ENCODE assay signal across 1 cellular context in genomic region chr12:120093592-120094355, GRCh38.
A peak's percentile ranks its signal among the peaks of the same experiment; 100 is the strongest.
TF ChIP-seq lines count a peak whose summit lies in the region.

No MANE protein-coding gene starts in this region.

TF ChIP-seq in HepG2, 621 proteins besides CTCF, POLR2A, EP300 and RAD21:
- TF ChIP-seq PHB2 (IDR thresholded peaks at IDR 0.05; ENCODE audit: partially characterized antibody) (no peak), EHMT2 (IDR thresholded peaks at IDR 0.05; ENCODE audit: borderline replicate concordance, low read depth, low read length) (no peak), ZNF230 (CRISPR knock-in tag; IDR thresholded peaks at IDR 0.05) (no peak), ZFX (CRISPR knock-in tag; IDR thresholded peaks at IDR 0.05; ENCODE audit: low read depth) (0 out of 2 replicates have a peak, but pooled peaks have one; percentile 13), MED13 (CRISPR knock-in tag; IDR thresholded peaks at IDR 0.05) (0 out of 2 replicates have a peak, but pooled peaks have one; percentile 32), E2F2 (CRISPR knock-in tag; IDR thresholded peaks at IDR 0.05; ENCODE audit: borderline replicate concordance) (no peak), TP53 (CRISPR knock-in tag; conservative IDR thresholded peaks at IDR 0.05) (no peak), NFATC3 (CRISPR knock-in tag; IDR thresholded peaks at IDR 0.05) (no peak), BCL6 (CRISPR knock-in tag; IDR thresholded peaks at IDR 0.05) (no peak), ZC3H4 (CRISPR knock-in tag; IDR thresholded peaks at IDR 0.05; ENCODE audit: borderline replicate concordance) (no peak), SETDB1 (CRISPR knock-in tag; IDR thresholded peaks at IDR 0.05; ENCODE audit: borderline replicate concordance) (no peak), ZNF737 (CRISPR knock-in tag; IDR thresholded peaks at IDR 0.05; ENCODE audit: borderline replicate concordance) (no peak), TIGD3 (CRISPR knock-in tag; IDR thresholded peaks at IDR 0.05; ENCODE audit: borderline replicate concordance) (no peak), PAX8 (CRISPR knock-in tag; IDR thresholded peaks at IDR 0.05; ENCODE audit: borderline replicate concordance) (no peak), MED1 (CRISPR knock-in tag; IDR thresholded peaks at IDR 0.05) (no peak), ZNF891 (CRISPR knock-in tag; IDR thresholded peaks at IDR 0.05) (no peak), NFE2L2 (IDR thresholded peaks at IDR 0.05; ENCODE audit: low read length) (no peak), NR2C2 (CRISPR knock-in tag; IDR thresholded peaks at IDR 0.05; ENCODE audit: borderline replicate concordance) (0 out of 2 replicates have a peak, but pooled peaks have one; percentile 25), NFKB2 (CRISPR knock-in tag; IDR thresholded peaks at IDR 0.05; ENCODE audit: borderline replicate concordance) (no peak), CREM (IDR thresholded peaks at IDR 0.05) (no peak), CREM (CRISPR knock-in tag; IDR thresholded peaks at IDR 0.05) (no peak), SNAPC2 (CRISPR knock-in tag; IDR thresholded peaks at IDR 0.05) (no peak), ZNF839 (CRISPR knock-in tag; IDR thresholded peaks at IDR 0.05; ENCODE audit: borderline replicate concordance) (no peak), ZNF264 (CRISPR knock-in tag; IDR thresholded peaks at IDR 0.05) (no peak), AGO2 (optimal IDR thresholded peaks at IDR 0.05; ENCODE audit: low read depth, low read length) (peak; percentile 63), U2AF1 (optimal IDR thresholded peaks at IDR 0.05; ENCODE audit: low read depth, low read length) (no peak), SALL1 (CRISPR knock-in tag; IDR thresholded peaks at IDR 0.05) (peak; percentile 49), ZNF879 (CRISPR knock-in tag; IDR thresholded peaks at IDR 0.05) (no peak), ZNF224 (CRISPR knock-in tag; IDR thresholded peaks at IDR 0.05) (no peak), MTA1 (CRISPR knock-in tag; IDR thresholded peaks at IDR 0.05; ENCODE audit: borderline replicate concordance) (peak; percentile 75; the same call in 1 of the 2 replicates), POLR2G (IDR thresholded peaks at IDR 0.05; ENCODE audit: low read depth, low read length) (no peak), SATB2 (CRISPR knock-in tag; IDR thresholded peaks at IDR 0.05) (no peak), CCDC6 (CRISPR knock-in tag; IDR thresholded peaks at IDR 0.05) (no peak), ZNF3 (CRISPR knock-in tag; IDR thresholded peaks at IDR 0.05) (no peak), ZNF577 (CRISPR knock-in tag; IDR thresholded peaks at IDR 0.05; ENCODE audit: borderline replicate concordance, low read depth) (no peak), HMGA1 (CRISPR knock-in tag; conservative IDR thresholded peaks at IDR 0.05) (no peak), ZNF546 (CRISPR knock-in tag; conservative IDR thresholded peaks at IDR 0.05) (no peak), TCF7 (IDR thresholded peaks at IDR 0.05; ENCODE audit: low read depth) (no peak), MIER3 (CRISPR knock-in tag; IDR thresholded peaks at IDR 0.05; ENCODE audit: borderline replicate concordance) (no peak), MEIS1 (CRISPR knock-in tag; IDR thresholded peaks at IDR 0.05; ENCODE audit: borderline replicate concordance) (no peak), MEF2D (CRISPR knock-in tag; IDR thresholded peaks at IDR 0.05) (0 out of 2 replicates have a peak, but pooled peaks have one; percentile 4), ZFP37 (CRISPR knock-in tag; IDR thresholded peaks at IDR 0.05; ENCODE audit: borderline replicate concordance) (no peak)
- TF ChIP-seq, protein P1, sequence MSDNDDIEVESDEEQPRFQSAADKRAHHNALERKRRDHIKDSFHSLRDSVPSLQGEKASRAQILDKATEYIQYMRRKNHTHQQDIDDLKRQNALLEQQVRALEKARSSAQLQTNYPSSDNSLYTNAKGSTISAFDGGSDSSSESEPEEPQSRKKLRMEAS (IDR thresholded peaks at IDR 0.05): no peak
- TF ChIP-seq, protein P2, sequence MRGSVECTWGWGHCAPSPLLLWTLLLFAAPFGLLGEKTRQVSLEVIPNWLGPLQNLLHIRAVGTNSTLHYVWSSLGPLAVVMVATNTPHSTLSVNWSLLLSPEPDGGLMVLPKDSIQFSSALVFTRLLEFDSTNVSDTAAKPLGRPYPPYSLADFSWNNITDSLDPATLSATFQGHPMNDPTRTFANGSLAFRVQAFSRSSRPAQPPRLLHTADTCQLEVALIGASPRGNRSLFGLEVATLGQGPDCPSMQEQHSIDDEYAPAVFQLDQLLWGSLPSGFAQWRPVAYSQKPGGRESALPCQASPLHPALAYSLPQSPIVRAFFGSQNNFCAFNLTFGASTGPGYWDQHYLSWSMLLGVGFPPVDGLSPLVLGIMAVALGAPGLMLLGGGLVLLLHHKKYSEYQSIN (CRISPR knock-in tag; IDR thresholded peaks at IDR 0.05; ENCODE audit: borderline replicate concordance): no peak
- TF ChIP-seq, protein P3, sequence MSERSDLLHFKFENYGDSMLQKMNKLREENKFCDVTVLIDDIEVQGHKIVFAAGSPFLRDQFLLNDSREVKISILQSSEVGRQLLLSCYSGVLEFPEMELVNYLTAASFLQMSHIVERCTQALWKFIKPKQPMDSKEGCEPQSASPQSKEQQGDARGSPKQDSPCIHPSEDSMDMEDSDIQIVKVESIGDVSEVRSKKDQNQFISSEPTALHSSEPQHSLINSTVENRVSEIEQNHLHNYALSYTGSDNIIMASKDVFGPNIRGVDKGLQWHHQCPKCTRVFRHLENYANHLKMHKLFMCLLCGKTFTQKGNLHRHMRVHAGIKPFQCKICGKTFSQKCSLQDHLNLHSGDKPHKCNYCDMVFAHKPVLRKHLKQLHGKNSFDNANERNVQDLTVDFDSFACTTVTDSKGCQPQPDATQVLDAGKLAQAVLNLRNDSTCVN (CRISPR knock-in tag; IDR thresholded peaks at IDR 0.05; ENCODE audit: borderline replicate concordance): no peak
- TF ChIP-seq, protein P4, sequence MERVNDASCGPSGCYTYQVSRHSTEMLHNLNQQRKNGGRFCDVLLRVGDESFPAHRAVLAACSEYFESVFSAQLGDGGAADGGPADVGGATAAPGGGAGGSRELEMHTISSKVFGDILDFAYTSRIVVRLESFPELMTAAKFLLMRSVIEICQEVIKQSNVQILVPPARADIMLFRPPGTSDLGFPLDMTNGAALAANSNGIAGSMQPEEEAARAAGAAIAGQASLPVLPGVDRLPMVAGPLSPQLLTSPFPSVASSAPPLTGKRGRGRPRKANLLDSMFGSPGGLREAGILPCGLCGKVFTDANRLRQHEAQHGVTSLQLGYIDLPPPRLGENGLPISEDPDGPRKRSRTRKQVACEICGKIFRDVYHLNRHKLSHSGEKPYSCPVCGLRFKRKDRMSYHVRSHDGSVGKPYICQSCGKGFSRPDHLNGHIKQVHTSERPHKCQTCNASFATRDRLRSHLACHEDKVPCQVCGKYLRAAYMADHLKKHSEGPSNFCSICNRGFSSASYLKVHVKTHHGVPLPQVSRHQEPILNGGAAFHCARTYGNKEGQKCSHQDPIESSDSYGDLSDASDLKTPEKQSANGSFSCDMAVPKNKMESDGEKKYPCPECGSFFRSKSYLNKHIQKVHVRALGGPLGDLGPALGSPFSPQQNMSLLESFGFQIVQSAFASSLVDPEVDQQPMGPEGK (CRISPR knock-in tag; IDR thresholded peaks at IDR 0.05): 0 out of 2 replicates have a peak, but pooled peaks have one; percentile 9
- TF ChIP-seq, protein P5, sequence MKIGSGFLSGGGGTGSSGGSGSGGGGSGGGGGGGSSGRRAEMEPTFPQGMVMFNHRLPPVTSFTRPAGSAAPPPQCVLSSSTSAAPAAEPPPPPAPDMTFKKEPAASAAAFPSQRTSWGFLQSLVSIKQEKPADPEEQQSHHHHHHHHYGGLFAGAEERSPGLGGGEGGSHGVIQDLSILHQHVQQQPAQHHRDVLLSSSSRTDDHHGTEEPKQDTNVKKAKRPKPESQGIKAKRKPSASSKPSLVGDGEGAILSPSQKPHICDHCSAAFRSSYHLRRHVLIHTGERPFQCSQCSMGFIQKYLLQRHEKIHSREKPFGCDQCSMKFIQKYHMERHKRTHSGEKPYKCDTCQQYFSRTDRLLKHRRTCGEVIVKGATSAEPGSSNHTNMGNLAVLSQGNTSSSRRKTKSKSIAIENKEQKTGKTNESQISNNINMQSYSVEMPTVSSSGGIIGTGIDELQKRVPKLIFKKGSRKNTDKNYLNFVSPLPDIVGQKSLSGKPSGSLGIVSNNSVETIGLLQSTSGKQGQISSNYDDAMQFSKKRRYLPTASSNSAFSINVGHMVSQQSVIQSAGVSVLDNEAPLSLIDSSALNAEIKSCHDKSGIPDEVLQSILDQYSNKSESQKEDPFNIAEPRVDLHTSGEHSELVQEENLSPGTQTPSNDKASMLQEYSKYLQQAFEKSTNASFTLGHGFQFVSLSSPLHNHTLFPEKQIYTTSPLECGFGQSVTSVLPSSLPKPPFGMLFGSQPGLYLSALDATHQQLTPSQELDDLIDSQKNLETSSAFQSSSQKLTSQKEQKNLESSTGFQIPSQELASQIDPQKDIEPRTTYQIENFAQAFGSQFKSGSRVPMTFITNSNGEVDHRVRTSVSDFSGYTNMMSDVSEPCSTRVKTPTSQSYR (CRISPR knock-in tag; IDR thresholded peaks at IDR 0.05; ENCODE audit: borderline replicate concordance): peak; percentile 64; the same call in 1 of the 2 replicates
- TF ChIP-seq, protein P6, sequence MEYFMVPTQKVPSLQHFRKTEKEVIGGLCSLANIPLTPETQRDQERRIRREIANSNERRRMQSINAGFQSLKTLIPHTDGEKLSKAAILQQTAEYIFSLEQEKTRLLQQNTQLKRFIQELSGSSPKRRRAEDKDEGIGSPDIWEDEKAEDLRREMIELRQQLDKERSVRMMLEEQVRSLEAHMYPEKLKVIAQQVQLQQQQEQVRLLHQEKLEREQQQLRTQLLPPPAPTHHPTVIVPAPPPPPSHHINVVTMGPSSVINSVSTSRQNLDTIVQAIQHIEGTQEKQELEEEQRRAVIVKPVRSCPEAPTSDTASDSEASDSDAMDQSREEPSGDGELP (IDR thresholded peaks at IDR 0.05; ENCODE audit: borderline replicate concordance, low read depth): 0 out of 2 replicates have a peak, but pooled peaks have one; percentile 12
- TF ChIP-seq, protein P7, sequence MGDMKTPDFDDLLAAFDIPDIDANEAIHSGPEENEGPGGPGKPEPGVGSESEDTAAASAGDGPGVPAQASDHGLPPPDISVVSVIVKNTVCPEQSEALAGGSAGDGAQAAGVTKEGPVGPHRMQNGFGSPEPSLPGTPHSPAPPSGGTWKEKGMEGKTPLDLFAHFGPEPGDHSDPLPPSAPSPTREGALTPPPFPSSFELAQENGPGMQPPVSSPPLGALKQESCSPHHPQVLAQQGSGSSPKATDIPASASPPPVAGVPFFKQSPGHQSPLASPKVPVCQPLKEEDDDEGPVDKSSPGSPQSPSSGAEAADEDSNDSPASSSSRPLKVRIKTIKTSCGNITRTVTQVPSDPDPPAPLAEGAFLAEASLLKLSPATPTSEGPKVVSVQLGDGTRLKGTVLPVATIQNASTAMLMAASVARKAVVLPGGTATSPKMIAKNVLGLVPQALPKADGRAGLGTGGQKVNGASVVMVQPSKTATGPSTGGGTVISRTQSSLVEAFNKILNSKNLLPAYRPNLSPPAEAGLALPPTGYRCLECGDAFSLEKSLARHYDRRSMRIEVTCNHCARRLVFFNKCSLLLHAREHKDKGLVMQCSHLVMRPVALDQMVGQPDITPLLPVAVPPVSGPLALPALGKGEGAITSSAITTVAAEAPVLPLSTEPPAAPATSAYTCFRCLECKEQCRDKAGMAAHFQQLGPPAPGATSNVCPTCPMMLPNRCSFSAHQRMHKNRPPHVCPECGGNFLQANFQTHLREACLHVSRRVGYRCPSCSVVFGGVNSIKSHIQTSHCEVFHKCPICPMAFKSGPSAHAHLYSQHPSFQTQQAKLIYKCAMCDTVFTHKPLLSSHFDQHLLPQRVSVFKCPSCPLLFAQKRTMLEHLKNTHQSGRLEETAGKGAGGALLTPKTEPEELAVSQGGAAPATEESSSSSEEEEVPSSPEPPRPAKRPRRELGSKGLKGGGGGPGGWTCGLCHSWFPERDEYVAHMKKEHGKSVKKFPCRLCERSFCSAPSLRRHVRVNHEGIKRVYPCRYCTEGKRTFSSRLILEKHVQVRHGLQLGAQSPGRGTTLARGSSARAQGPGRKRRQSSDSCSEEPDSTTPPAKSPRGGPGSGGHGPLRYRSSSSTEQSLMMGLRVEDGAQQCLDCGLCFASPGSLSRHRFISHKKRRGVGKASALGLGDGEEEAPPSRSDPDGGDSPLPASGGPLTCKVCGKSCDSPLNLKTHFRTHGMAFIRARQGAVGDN (CRISPR knock-in tag; IDR thresholded peaks at IDR 0.05): peak; percentile 34; the same call in 1 of the 2 replicates
